Comparison of ENCODE assay signal across 8 cellular contexts in the genomic region with DNA sequence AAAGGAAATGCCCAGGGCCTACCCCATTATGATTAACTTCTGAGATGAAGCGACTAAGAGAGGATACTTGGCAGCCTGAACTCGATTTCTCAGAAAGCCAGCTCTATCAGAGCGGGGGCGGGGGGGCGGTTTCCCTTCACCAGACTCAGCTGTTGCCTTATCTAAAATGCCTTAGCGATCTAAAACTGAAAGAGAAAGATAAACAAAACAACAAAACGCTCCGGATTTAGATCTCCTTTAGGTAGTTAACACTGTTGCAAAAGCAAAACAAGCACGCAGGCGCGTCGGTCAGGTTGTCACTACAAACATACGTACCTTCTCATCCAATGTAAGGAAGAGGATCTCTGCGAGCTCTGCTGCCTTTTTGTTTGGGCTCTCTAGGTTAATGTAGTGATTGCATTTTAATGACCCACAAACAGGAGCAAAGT. TPM values are rescaled to one million over a fixed set of nuclear protein-coding genes. Genes with fewer than 3 reads are reported as not detected.
DNase-seq lines count a peak whose midpoint lies in the region; ATAC-seq and TF ChIP-seq lines count a peak whose summit lies in the region.

No MANE protein-coding gene starts in this region.

- peak overlapping the region; percentile 26 for H3K27ac Mint-ChIP-seq in activated CD4-positive, alpha-beta T cell treated with anti-CD3 and anti-CD28 coated beads, Interleukin-2, amount 10 ng/mL, durations not matched to agents 24 days and 14 days

- peak overlapping the region; percentile 57 for H2AFZ ChIP-seq in ACC112 (ENCODE audit: low read length, unreplicated experiment)

- intact Hi-C loops in activated CD4-positive, alpha-beta T cell treated with anti-CD3 and anti-CD28 coated beads, Interleukin-2, amount 10 ng/mL, durations not matched to agents 24 days and 14 days (cut with micrococcal nuclease) = no loop called here

- H3K4me1 ChIP-seq in ACC112 (ENCODE audit: control insufficient read depth, insufficient read depth, low read length, unreplicated experiment) (no peaks in the 10 kb centered on the region), esophagus (ENCODE audit: control insufficient read depth in 2 of 2, insufficient read depth in 2 of 2, low read length in 1 of 2) (peaks cover 0 to 5% of the 10 kb centered on the region in 2 donors), thoracic aorta (ENCODE audit: control insufficient read depth in 1 of 2, low read depth in 2 of 2) (peaks cover 0 to 14% of the 10 kb centered on the region in 2 donors)

- H3K4me3 Mint-ChIP-seq in activated CD4-positive, alpha-beta T cell treated with anti-CD3 and anti-CD28 coated beads, Interleukin-2, amount 10 ng/mL, durations not matched to agents 24 days and 14 days = peak overlapping the region; percentile 82

- 1% methylated on average over 14 of the region's 14 CpGs for WGBS in esophagus, 2 donors

- no peaks in the 10 kb centered on the region for H3K36me3 ChIP-seq in ACC112 (ENCODE audit: insufficient read depth, low read length)
- H3K36me3 ChIP-seq in esophagus (ENCODE audit: control insufficient read depth in 2 of 2, insufficient read depth in 2 of 2, low read length in 1 of 2) = no peaks in the 10 kb centered on the region
- no peaks in the 10 kb centered on the region for H3K36me3 ChIP-seq in thoracic aorta

- TF ChIP-seq CTCF in thoracic aorta (IDR thresholded peaks at IDR 0.05) = no peak

- no peaks in the 10 kb centered on the region for H3K9me3 Mint-ChIP-seq in activated CD4-positive, alpha-beta T cell treated with anti-CD3 and anti-CD28 coated beads, Interleukin-2, amount 10 ng/mL, durations not matched to agents 24 days and 14 days

- H3K79me2 ChIP-seq in ACC112 (ENCODE audit: control insufficient read depth, insufficient read depth, low read length, unreplicated experiment) = no peaks in the 10 kb centered on the region

- no peaks in the 10 kb centered on the region for H3K9me3 ChIP-seq in esophagus (ENCODE audit: control insufficient read depth in 2 of 2, insufficient read depth in 1 of 2, low read depth in 1 of 2, low read length in 1 of 2)
- H3K9me3 ChIP-seq in thoracic aorta = no peaks in the 10 kb centered on the region

- H3K27ac ChIP-seq in ACC112 (ENCODE audit: low read depth, low read length) (no peak overlapping the region), esophagus (ENCODE audit: low read depth in 2 of 2, low read length in 1 of 2) (peak overlapping the region; percentile 84 to 94), thoracic aorta (peak overlapping the region in 1 of 2 donors; percentile 65)

- H3K36me3 Mint-ChIP-seq in activated CD4-positive, alpha-beta T cell treated with anti-CD3 and anti-CD28 coated beads, Interleukin-2, amount 10 ng/mL, durations not matched to agents 24 days and 14 days (ENCODE audit: low read depth) = no peaks in the 10 kb centered on the region

- H3K27me3 Mint-ChIP-seq in activated CD4-positive, alpha-beta T cell treated with anti-CD3 and anti-CD28 coated beads, Interleukin-2, amount 10 ng/mL, durations not matched to agents 24 days and 14 days = peaks cover 68% of the 10 kb centered on the region

- H3K27me3 ChIP-seq in ACC112 (ENCODE audit: insufficient read depth, low read length) (peaks cover 88% of the 10 kb centered on the region), esophagus (ENCODE audit: control insufficient read depth in 1 of 2, insufficient read depth in 2 of 2, low read length in 2 of 2) (peaks cover 0 to 3% of the 10 kb centered on the region in 2 donors), thoracic aorta (replicated peaks; ENCODE audit: insufficient read depth) (no peaks in the 10 kb centered on the region)

- peak; percentile 85 for DNase-seq in activated CD4-positive, alpha-beta T cell treated with anti-CD3 and anti-CD28 coated beads, Interleukin-2, amount 10 ng/mL, durations not matched to agents 24 days and 14 days
- DNase-seq in myocyte (ENCODE audit: low read depth) (peak; percentile 15), thoracic aorta (ENCODE audit: low spot score) (peak; percentile 12), D341Med (ENCODE audit: low spot score) (no peak)

- peaks cover 13% of the 10 kb centered on the region for H3K4me1 Mint-ChIP-seq in activated CD4-positive, alpha-beta T cell treated with anti-CD3 and anti-CD28 coated beads, Interleukin-2, amount 10 ng/mL, durations not matched to agents 24 days and 14 days

- H3K4me3 ChIP-seq in ACC112 (ENCODE audit: low read depth, low read length) (peak overlapping the region; percentile 72), esophagus (ENCODE audit: low read depth in 1 of 2, low read length in 2 of 2) (peak overlapping the region; percentile 83 to 95), thoracic aorta (peak overlapping the region; percentile 84)

- ATAC-seq in GM18870 (IDR thresholded peaks at IDR 0.05; ENCODE audit: unreplicated experiment) (peak; percentile 79), HG03342 (IDR thresholded peaks at IDR 0.05; ENCODE audit: unreplicated experiment) (peak; percentile 44), thoracic aorta (ENCODE audit: insufficient number of reproducible peaks, low FRiP score, low read depth) (no peak)

RNA-seq across cellular contexts. Expression of gene EPB41L4A, which starts 1.1 kb away (rescaled TPM):
- total RNA-seq in activated CD4-positive, alpha-beta T cell treated with anti-CD3 and anti-CD28 coated beads, Interleukin-2, amount 10 ng/mL, durations not matched to agents 24 days and 14 days = not detected in 2 replicates
- 10 to 100 TPM in 1 of 2 donors, 1 to 10 TPM in 1; 9.6 to 11.8 TPM for polyA plus RNA-seq in esophagus
- total RNA-seq in myocyte (0.86 TPM in 1 of 2 replicates, not detected in the other), thoracic aorta (10 to 100 TPM in 1 of 2 donors, 1 to 10 TPM in 1; 9.7 to 12.2 TPM)
- 0.05 TPM for polyA plus RNA-seq in myocyte (2012)
